23 cellular contexts compared by ENCODE assay signal in the genomic region with DNA sequence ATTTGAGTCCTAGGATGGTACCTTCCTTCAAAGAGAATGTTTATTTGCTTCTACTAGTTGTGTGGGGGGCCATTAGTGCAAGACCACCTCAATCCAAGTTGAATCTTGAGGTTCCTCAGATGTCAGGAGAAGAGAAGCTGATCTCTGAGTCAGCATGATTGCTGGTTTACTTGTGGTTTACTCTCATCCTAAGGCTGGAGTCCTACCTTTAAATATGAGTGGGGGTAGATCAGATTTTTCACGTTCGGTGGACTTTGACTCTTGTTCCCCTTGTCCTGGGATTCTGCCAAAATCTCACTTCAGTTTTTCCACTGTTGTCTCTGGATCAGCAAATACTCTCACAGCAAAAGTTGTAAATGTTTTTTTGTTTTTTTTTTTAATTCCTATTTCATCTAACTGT.
DNase-seq lines count a peak whose midpoint lies in the region; ATAC-seq and TF ChIP-seq lines count a peak whose summit lies in the region.
"Had no signal": no experiment of that assay in that cellular context is flagged by ENCODE, and none has a peak within 500 bp of the region (broad histone marks: within the 10 kb centered on the region; RNA-seq: fewer than 3 reads in every experiment).

No MANE protein-coding gene starts in this region.

- peaks cover 12% of the 10 kb centered on the region; the same call in 1 of the 2 replicates for H3F3A ChIP-seq in Loucy (ENCODE audit: low read depth)

- no peaks in the 10 kb centered on the region for H3K36me3 Mint-ChIP-seq in effector memory CD8-positive, alpha-beta T cell (ENCODE audit: insufficient read depth)
- H3K36me3 Mint-ChIP-seq: CD8-positive, alpha-beta T cell had no signal

- no peak for TF ChIP-seq CTCF in Loucy (conservative IDR thresholded peaks at IDR 0.05; ENCODE audit: low read length)

- H3K4me3 ChIP-seq in BLaER1: no peak overlapping the region
- no peak overlapping the region for H3K4me3 ChIP-seq in Loucy (ENCODE audit: low read length, poor library complexity, severe bottlenecking)
- H3K4me3 ChIP-seq in SK-N-MC: 0 out of 2 replicates have a peak overlapping the region, but pooled peaks have one; percentile 39

- H3K4me2 ChIP-seq in BLaER1 (peak overlapping the region; percentile 76), Loucy (ENCODE audit: low read depth, low read length, poor library complexity, severe bottlenecking) (peak overlapping the region; percentile 16)

- H3K9me3 Mint-ChIP-seq in effector memory CD8-positive, alpha-beta T cell: no peaks in the 10 kb centered on the region
- H3K9me3 Mint-ChIP-seq: CD8-positive, alpha-beta T cell had no signal

- no peaks in the 10 kb centered on the region for H3K79me2 ChIP-seq in Loucy (ENCODE audit: insufficient read depth, low read length)

- H3K4me1 Mint-ChIP-seq in effector memory CD8-positive, alpha-beta T cell (ENCODE audit: low read depth in 2 of 2): no peaks in the 10 kb centered on the region

- peaks cover 83% of the 10 kb centered on the region for H3K4me1 ChIP-seq in BLaER1
- peaks cover 69% of the 10 kb centered on the region for H3K4me1 ChIP-seq in Loucy (ENCODE audit: insufficient read depth, low read length, poor library complexity, severe bottlenecking)

- H4K20me1 ChIP-seq in BLaER1 (no peaks in the 10 kb centered on the region), Loucy (ENCODE audit: insufficient read depth, low read length, poor library complexity, severe bottlenecking) (no peaks in the 10 kb centered on the region)

- H3K9ac ChIP-seq in BLaER1 (no peak overlapping the region), Loucy (ENCODE audit: low read depth, low read length, poor library complexity, severe bottlenecking) (no peak overlapping the region), SK-N-MC (ENCODE audit: insufficient read length) (no peak overlapping the region)

- H3K27ac ChIP-seq in BLaER1 (no peak overlapping the region), SK-N-MC (peak overlapping the region; percentile 91; the same call in 1 of the 2 replicates)

- no peak overlapping the region for H3K4me3 Mint-ChIP-seq in effector memory CD8-positive, alpha-beta T cell
- H3K4me3 Mint-ChIP-seq: B cell; CD8-positive, alpha-beta T cell had no signal

- DNase-seq in SK-N-MC (ENCODE audit: low read depth, low spot score): no peak
- DNase-seq in left lobe of liver (ENCODE audit: low spot score): peak; percentile 59
- DNase-seq in T1000 (lab: John Stamatoyannopoulos, UW): no peak
- DNase-seq in effector memory CD8-positive, alpha-beta T cell: no peak
- DNase-seq in stimulated activated naive CD4-positive, alpha-beta T cell (lab: John Stamatoyannopoulos, UW): no peak
- DNase-seq: 8988T; Calu3; CD8-positive, alpha-beta T cell; DMS53; GOT3; KBM-7; NCI-H1105; NCI-H2081 treated with DMSO at 0.1 percent for 48 hours; NCI-H446 treated with DMSO at 0.1 percent for 48 hours; NK-92 treated with Interleukin-12 subunit alpha and Interleukin-12 subunit beta, amount 100 ng/mL, for 24 hours; PC-3; RPMI8226; SHP77 treated with DMSO at 0.1 percent for 48 hours had no signal

- H3K9me3 ChIP-seq in BLaER1 (no peaks in the 10 kb centered on the region), Loucy (ENCODE audit: insufficient read depth, low read depth, low read length) (no peaks in the 10 kb centered on the region), SK-N-MC (ENCODE audit: low read depth, low read length) (no peaks in the 10 kb centered on the region)

- H3K27me3 ChIP-seq in BLaER1 (no peaks in the 10 kb centered on the region), Loucy (ENCODE audit: insufficient read depth, low read length, poor library complexity, severe bottlenecking) (no peaks in the 10 kb centered on the region)

- no peak overlapping the region for H2AFZ ChIP-seq in Loucy (ENCODE audit: low read length)

- ATAC-seq in left lobe of liver (peak; percentile 80), GM19328 (IDR thresholded peaks at IDR 0.05; ENCODE audit: unreplicated experiment) (no peak)
- no peak for ATAC-seq in effector memory CD8-positive, alpha-beta T cell (replicated peaks)
- ATAC-seq: CD8-positive, alpha-beta T cell; PC-3; SK-N-SH treated with all-trans-retinoic acid at 6 μM for 48 hours had no signal

- no peak overlapping the region for H3K27ac Mint-ChIP-seq in effector memory CD8-positive, alpha-beta T cell
- H3K27ac Mint-ChIP-seq: B cell; CD8-positive, alpha-beta T cell had no signal

- H3K27me3 Mint-ChIP-seq in effector memory CD8-positive, alpha-beta T cell: peaks cover 11 to 38% of the 10 kb centered on the region in 2 donors

- H3K36me3 ChIP-seq in BLaER1: no peaks in the 10 kb centered on the region
- H3K36me3 ChIP-seq in Loucy (ENCODE audit: insufficient read depth, low read length): no peaks in the 10 kb centered on the region
- no peaks in the 10 kb centered on the region for H3K36me3 ChIP-seq in SK-N-MC (ENCODE audit: insufficient read depth, low read length)

- no peaks in the 10 kb centered on the region for H3K9me2 ChIP-seq in Loucy (replicated peaks; ENCODE audit: low read depth, low read length)
